8 cellular contexts compared by ENCODE assay signal in genomic region chr14:31456841-31457664, GRCh38. TPM values are rescaled to one million over a fixed set of nuclear protein-coding genes. Genes with fewer than 3 reads are reported as not detected.
DNase-seq lines count a peak whose midpoint lies in the region; ATAC-seq, FAIRE-seq and TF ChIP-seq lines count a peak whose summit lies in the region.

TSS of gene DTD2 (minus strand) at chr14:31457506. CDS start at chr14:31457393, 113 bp downstream.

- peak; percentile 5 for FAIRE-seq in keratinocyte (lab: Jason Lieb, UNC)

- dilution Hi-C loops in keratinocyte (cut with MboI; ENCODE audit: extremely low pct_ligation_motif_present, low sequenced_read_pairs): no loop called here

- H3K27me3 ChIP-seq in keratinocyte (ENCODE audit: control insufficient read depth, extremely low read depth, insufficient read depth, low read length): no peaks in the 10 kb centered on the region

- no peaks in the 10 kb centered on the region for H3K9me3 ChIP-seq in keratinocyte (ENCODE audit: control insufficient read depth, low read depth, low read length)

- peak within 1 kb of the TSS; percentile 84 for H3K4me2 ChIP-seq in keratinocyte (ENCODE audit: control insufficient read depth, extremely low read depth, insufficient read depth, low read depth, low read length)

- peak; percentile 91 for DNase-seq in AG10803 (ENCODE audit: low read depth)
- peak; percentile 92 to 99 for DNase-seq in NCI-H446 (lab: John Stamatoyannopoulos, UW)
- peak; percentile 91 for DNase-seq in activated CD4-positive, CD25-positive, alpha-beta regulatory T cell treated with anti-CD3 and anti-CD28 coated beads, Interleukin-2, amount 50 U/mL, for 72 hours
- DNase-seq in cerebellar nuclear complex (lab: John Stamatoyannopoulos, UW): peak; percentile 56 to 90
- peak; percentile 56 for DNase-seq in keratinocyte (ENCODE audit: low read depth, low spot score)
- peak; percentile 82 to 90 for DNase-seq in stimulated activated CD4-positive, alpha-beta T cell treated with anti-CD3 and anti-CD28 coated beads, Interleukin-15, amount 100 ng/mL, for 1 hour (ENCODE audit: low read depth in 1 of 2, low spot score in 1 of 2)

- ATAC-seq in GM19035 (IDR thresholded peaks at IDR 0.05; ENCODE audit: unreplicated experiment) (peak; percentile 99), HG03354 (IDR thresholded peaks at IDR 0.05; ENCODE audit: poor library complexity, severe bottlenecking, unreplicated experiment) (peak; percentile 98)

- H3K4me1 ChIP-seq in keratinocyte (ENCODE audit: control insufficient read depth, extremely low read depth, insufficient read depth, low read length): peaks cover 10% of the 10 kb centered on the region

- peak within 1 kb of the TSS; percentile 93 for H2AFZ ChIP-seq in keratinocyte (ENCODE audit: control insufficient read depth, low read length)

- no peaks in the 10 kb centered on the region for H3K9me1 ChIP-seq in keratinocyte (ENCODE audit: control insufficient read depth, extremely low read depth, insufficient read depth, low read length)

- no peaks in the 10 kb centered on the region for H3K36me3 ChIP-seq in keratinocyte (ENCODE audit: control insufficient read depth in 2 of 2, extremely low read depth in 1 of 2, insufficient read depth in 2 of 2, low read length in 2 of 2)

- H3K27ac ChIP-seq in keratinocyte (ENCODE audit: control insufficient read depth, insufficient read depth, low read length): peak within 1 kb of the TSS; percentile 89

- peak within 1 kb of the TSS; percentile 95 for H3K9ac ChIP-seq in keratinocyte (ENCODE audit: control insufficient read depth, extremely low read depth, insufficient read depth, low read length)

- H3K79me2 ChIP-seq in keratinocyte (ENCODE audit: control insufficient read depth, insufficient read depth, low read length): peaks cover 15% of the 10 kb centered on the region

- TF ChIP-seq CTCF in AG10803 (conservative IDR thresholded peaks at IDR 0.05; ENCODE audit: low read length) (no peak), keratinocyte (optimal IDR thresholded peaks at IDR 0.05 in 1 of 3, IDR thresholded peaks at IDR 0.05 in 1 of 3, conservative IDR thresholded peaks at IDR 0.05 in 1 of 3; ENCODE audit: extremely low read depth in 1 of 3, insufficient read depth in 2 of 3, low read length in 3 of 3) (peak in 1 of 3 experiments; percentile 28)

- H3K4me3 ChIP-seq in AG10803 (ENCODE audit: low read length): peak within 1 kb of the TSS; percentile 84
- H3K4me3 ChIP-seq in keratinocyte (ENCODE audit: control insufficient read depth in 2 of 3, extremely low read depth in 1 of 3, insufficient read depth in 2 of 3, low read depth in 1 of 3, low read length in 3 of 3): peak within 1 kb of the TSS; percentile 81 to 96 (median 93)

- H4K20me1 ChIP-seq in keratinocyte (ENCODE audit: control insufficient read depth, extremely low read depth, insufficient read depth, low read length): no peaks in the 10 kb centered on the region

RNA-seq across cellular contexts. Expression of gene DTD2, which starts in this region (rescaled TPM):
- polyA plus RNA-seq in keratinocyte: 13.1 to 26.2 TPM (median 22.3 TPM) in 3 replicates
- 3.2 TPM for polyA plus RNA-seq in keratinocyte (2011; ENCODE audit: low read depth)
- polyA plus RNA-seq in keratinocyte (2011; cell fraction: cytosol; rRNA removed): 22.4 and 25.9 TPM in 2 replicates
- polyA plus RNA-seq in keratinocyte (2011; cell fraction: nucleus; rRNA removed): 9.2 and 9.3 TPM in 2 replicates
- polyA plus RNA-seq in keratinocyte (2012; ENCODE audit: low replicate concordance): 7.6 and 17.6 TPM in 2 replicates
- 2.6 to 17.2 TPM (median 11.9 TPM) in 3 replicates for polyA minus RNA-seq in keratinocyte
- 19.2 TPM for polyA minus RNA-seq in keratinocyte (2011; cell fraction: cytosol; rRNA and poly(A)+ RNA removed)
- 4.3 and 7.8 TPM in 2 replicates for polyA minus RNA-seq in keratinocyte (2011; cell fraction: nucleus; rRNA and poly(A)+ RNA removed)

Comparison
In these comparisons a context has a peak if more than half of its experiments do, and no peak if none do; other contexts are left out.
1. Peak in every context shown above with its lines: DNase-seq, ATAC-seq, H3K4me3 ChIP-seq and H3K27ac ChIP-seq.